13 cellular contexts compared by ENCODE assay signal in the genomic region with DNA sequence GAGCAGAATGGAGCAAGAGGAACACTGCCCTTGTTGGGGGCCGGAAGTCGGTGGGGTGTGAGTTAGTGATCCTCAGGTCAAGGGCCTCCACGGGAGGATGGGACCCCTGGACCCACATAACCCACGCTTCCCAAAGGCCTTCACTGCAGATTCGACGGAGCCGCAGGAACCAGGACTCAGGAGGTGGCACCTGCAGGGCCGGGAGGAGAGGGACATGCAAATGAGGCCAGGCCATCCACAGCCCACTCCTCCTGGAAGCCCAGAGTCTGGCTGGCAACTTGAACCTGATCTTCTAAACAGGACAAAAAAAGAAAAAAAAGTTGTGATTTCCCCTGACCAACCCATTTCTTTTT.
DNase-seq lines count a peak whose midpoint lies in the region; ATAC-seq and TF ChIP-seq lines count a peak whose summit lies in the region.
"Had no signal": no experiment of that assay in that cellular context is flagged by ENCODE, and none has a peak within 500 bp of the region (broad histone marks: within the 10 kb centered on the region; RNA-seq: fewer than 3 reads in every experiment).

No MANE protein-coding gene starts in this region.

- H2AFZ ChIP-seq in SK-N-SH (ENCODE audit: low read depth), result no peak overlapping the region

- H3F3A ChIP-seq in SK-N-SH (replicated peaks; ENCODE audit: insufficient read depth), result peaks cover 45% of the 10 kb centered on the region

- H3K36me3 Mint-ChIP-seq in glutamatergic neuron (ENCODE audit: unreplicated experiment), result peaks cover 17% of the 10 kb centered on the region
- H3K36me3 Mint-ChIP-seq: natural killer cell had no signal

- H3K27ac Mint-ChIP-seq in glutamatergic neuron (ENCODE audit: unreplicated experiment), result no peak overlapping the region
- H3K27ac Mint-ChIP-seq: H9, natural killer cell had no signal

- peaks cover 17% of the 10 kb centered on the region for H3K79me2 ChIP-seq in SK-N-SH (ENCODE audit: insufficient read depth)

- H4K20me1 ChIP-seq in SK-N-SH (ENCODE audit: insufficient read depth), result no peaks in the 10 kb centered on the region

- no peak for TF ChIP-seq RAD21 in SK-N-SH (IDR thresholded peaks at IDR 0.05; ENCODE audit: low read length)

- H3K4me3 ChIP-seq in SK-N-SH (ENCODE audit: low read depth in 2 of 2, low read length in 1 of 2), result no peak overlapping the region
- no peak overlapping the region for H3K4me3 ChIP-seq in brain microvascular endothelial cell (ENCODE audit: low read depth, low read length)
- no peak overlapping the region for H3K4me3 ChIP-seq in mucosa of stomach (ENCODE audit: low read length)
- H3K4me3 ChIP-seq: right atrium auricular region had no signal

- POLR2A ChIA-PET in SK-N-SH (lab: Yijun Ruan, JAX), result no interaction called here

- no peaks in the 10 kb centered on the region for H3K4me1 Mint-ChIP-seq in glutamatergic neuron (ENCODE audit: low read depth, unreplicated experiment)
- H3K4me1 Mint-ChIP-seq: natural killer cell had no signal

- H3K4me2 ChIP-seq in SK-N-SH, result peak overlapping the region; percentile 40

- H3K4me1 ChIP-seq in SK-N-SH (ENCODE audit: control insufficient read depth in 1 of 2, insufficient read depth in 2 of 2, low read depth in 1 of 2, low read length in 1 of 2) (peaks cover 29 to 50% of the 10 kb centered on the region in 2 experiments; a peak in 3 of 4 replicates), mucosa of stomach (ENCODE audit: control insufficient read depth, insufficient read depth, low read length) (peaks cover 59% of the 10 kb centered on the region)

- H3K27ac ChIP-seq in SK-N-SH (ENCODE audit: low read depth in 2 of 2, low read length in 1 of 2), result peak overlapping the region in 1 of 2 experiments; percentile 95; a peak in 2 of 4 replicates
- peak overlapping the region; percentile 88 for H3K27ac ChIP-seq in brain microvascular endothelial cell
- H3K27ac ChIP-seq: right atrium auricular region, VCaP had no signal

- H3K9me3 Mint-ChIP-seq in glutamatergic neuron (ENCODE audit: unreplicated experiment), result peaks cover 12% of the 10 kb centered on the region

- TF ChIP-seq CTCF in SK-N-SH (IDR thresholded peaks at IDR 0.05), result no peak
- TF ChIP-seq CTCF in brain microvascular endothelial cell (IDR thresholded peaks at IDR 0.05; ENCODE audit: low read depth, low read length, missing control alignments), result no peak
- TF ChIP-seq CTCF in glutamatergic neuron (IDR thresholded peaks at IDR 0.05; ENCODE audit: partially characterized antibody, unreplicated experiment), result no peak

- H3K27me3 ChIP-seq in SK-N-SH (ENCODE audit: insufficient read depth) (no peaks in the 10 kb centered on the region), brain microvascular endothelial cell (replicated peaks) (no peaks in the 10 kb centered on the region), mucosa of stomach (ENCODE audit: control insufficient read depth, insufficient read depth, low read length) (no peaks in the 10 kb centered on the region)
- H3K27me3 ChIP-seq: right atrium auricular region had no signal

- H3K9me3 ChIP-seq in SK-N-SH, result peaks cover 13% of the 10 kb centered on the region
- H3K9me3 ChIP-seq in mucosa of stomach (ENCODE audit: control insufficient read depth, low read length), result no peaks in the 10 kb centered on the region

- in situ Hi-C loops in brain microvascular endothelial cell (cut with HindIII; ENCODE audit: low pct_ligation_motif_present, low sequenced_read_pairs), result no loop called here

- H3K9me2 ChIP-seq in SK-N-SH, result no peaks in the 10 kb centered on the region

- DNase-seq in SK-N-SH (no peak), brain microvascular endothelial cell (no peak), DMS153 (lab: John Stamatoyannopoulos, UW) (no peak), glutamatergic neuron (no peak), NCI-H1092 treated with DMSO at 0.1 percent for 48 hours (lab: John Stamatoyannopoulos, UW) (no peak)
- DNase-seq: H9, natural killer cell, NCI-H2171 had no signal

- peaks cover 4% of the 10 kb centered on the region for H3K27me3 Mint-ChIP-seq in glutamatergic neuron (ENCODE audit: unreplicated experiment)

- WGBS in SK-N-SH (ENCODE audit: low lambda C conversion rate), result 82% methylated on average over 8 of the region's 8 CpGs

- CTCF ChIA-PET in SK-N-SH (lab: Yijun Ruan, JAX), result interaction anchor here (1.6 kb wide), 1 partner anchor 11 kb away, joined by 4 read pairs; no protein-coding TSS in a partner anchor

- ATAC-seq in SK-N-SH treated with all-trans-retinoic acid at 6 μM for 48 hours, result no peak
- ATAC-seq in GM18907 (IDR thresholded peaks at IDR 0.05; ENCODE audit: unreplicated experiment), result no peak
- ATAC-seq: natural killer cell had no signal

- TF ChIP-seq EP300 in SK-N-SH (IDR thresholded peaks at IDR 0.05; ENCODE audit: borderline replicate concordance in 1 of 2, low read depth in 1 of 2, low read length in 1 of 2), result no peak

- no peak overlapping the region for H3K4me3 Mint-ChIP-seq in glutamatergic neuron (ENCODE audit: unreplicated experiment)
- H3K4me3 Mint-ChIP-seq: H9, natural killer cell had no signal

- H3K9ac ChIP-seq in SK-N-SH (peak overlapping the region; percentile 67), mucosa of stomach (ENCODE audit: low read length) (peak overlapping the region; percentile 38)

- H3K36me3 ChIP-seq in SK-N-SH (replicated peaks in 1 of 2; ENCODE audit: control insufficient read depth in 1 of 2, insufficient read depth in 2 of 2, low read length in 1 of 2) (peaks cover 0 to 10% of the 10 kb centered on the region in 2 experiments), brain microvascular endothelial cell (replicated peaks) (peaks cover 10% of the 10 kb centered on the region), mucosa of stomach (ENCODE audit: control insufficient read depth, insufficient read depth, low read length) (peaks cover 7% of the 10 kb centered on the region)
- H3K36me3 ChIP-seq: right atrium auricular region had no signal

TF ChIP-seq in SK-N-SH, 30 proteins besides CTCF, POLR2A, EP300 and RAD21:
- TF ChIP-seq YY1 (IDR thresholded peaks at IDR 0.05; ENCODE audit: low read depth) (no peak), SIN3A (IDR thresholded peaks at IDR 0.05; ENCODE audit: borderline replicate concordance, low read depth, low read length) (no peak), NFIC (IDR thresholded peaks at IDR 0.05; ENCODE audit: borderline replicate concordance) (no peak), CHD2 (IDR thresholded peaks at IDR 0.05; ENCODE audit: low read length, partially characterized antibody) (no peak), IRF3 (IDR thresholded peaks at IDR 0.05; ENCODE audit: low read depth, low read length) (no peak)
- TF ChIP-seq, protein P1, sequence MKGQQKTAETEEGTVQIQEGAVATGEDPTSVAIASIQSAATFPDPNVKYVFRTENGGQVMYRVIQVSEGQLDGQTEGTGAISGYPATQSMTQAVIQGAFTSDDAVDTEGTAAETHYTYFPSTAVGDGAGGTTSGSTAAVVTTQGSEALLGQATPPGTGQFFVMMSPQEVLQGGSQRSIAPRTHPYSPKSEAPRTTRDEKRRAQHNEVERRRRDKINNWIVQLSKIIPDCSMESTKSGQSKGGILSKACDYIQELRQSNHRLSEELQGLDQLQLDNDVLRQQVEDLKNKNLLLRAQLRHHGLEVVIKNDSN (IDR thresholded peaks at IDR 0.05; ENCODE audit: borderline replicate concordance, low read depth), result no peak

TF ChIP-seq in SK-N-SH treated with all-trans-retinoic acid at 6 μM for 48 hours, 23 proteins besides CTCF, POLR2A, EP300 and RAD21 (continues in another document):
- TF ChIP-seq, protein P2, sequence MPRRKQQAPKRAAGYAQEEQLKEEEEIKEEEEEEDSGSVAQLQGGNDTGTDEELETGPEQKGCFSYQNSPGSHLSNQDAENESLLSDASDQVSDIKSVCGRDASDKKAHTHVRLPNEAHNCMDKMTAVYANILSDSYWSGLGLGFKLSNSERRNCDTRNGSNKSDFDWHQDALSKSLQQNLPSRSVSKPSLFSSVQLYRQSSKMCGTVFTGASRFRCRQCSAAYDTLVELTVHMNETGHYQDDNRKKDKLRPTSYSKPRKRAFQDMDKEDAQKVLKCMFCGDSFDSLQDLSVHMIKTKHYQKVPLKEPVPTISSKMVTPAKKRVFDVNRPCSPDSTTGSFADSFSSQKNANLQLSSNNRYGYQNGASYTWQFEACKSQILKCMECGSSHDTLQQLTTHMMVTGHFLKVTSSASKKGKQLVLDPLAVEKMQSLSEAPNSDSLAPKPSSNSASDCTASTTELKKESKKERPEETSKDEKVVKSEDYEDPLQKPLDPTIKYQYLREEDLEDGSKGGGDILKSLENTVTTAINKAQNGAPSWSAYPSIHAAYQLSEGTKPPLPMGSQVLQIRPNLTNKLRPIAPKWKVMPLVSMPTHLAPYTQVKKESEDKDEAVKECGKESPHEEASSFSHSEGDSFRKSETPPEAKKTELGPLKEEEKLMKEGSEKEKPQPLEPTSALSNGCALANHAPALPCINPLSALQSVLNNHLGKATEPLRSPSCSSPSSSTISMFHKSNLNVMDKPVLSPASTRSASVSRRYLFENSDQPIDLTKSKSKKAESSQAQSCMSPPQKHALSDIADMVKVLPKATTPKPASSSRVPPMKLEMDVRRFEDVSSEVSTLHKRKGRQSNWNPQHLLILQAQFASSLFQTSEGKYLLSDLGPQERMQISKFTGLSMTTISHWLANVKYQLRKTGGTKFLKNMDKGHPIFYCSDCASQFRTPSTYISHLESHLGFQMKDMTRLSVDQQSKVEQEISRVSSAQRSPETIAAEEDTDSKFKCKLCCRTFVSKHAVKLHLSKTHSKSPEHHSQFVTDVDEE (CRISPR knock-in tag; IDR thresholded peaks at IDR 0.05), result no peak
- no peak for TF ChIP-seq CSDC2 (CRISPR knock-in tag; IDR thresholded peaks at IDR 0.05)
- no peak for TF ChIP-seq SNAI2 (CRISPR knock-in tag; IDR thresholded peaks at IDR 0.05)
- TF ChIP-seq PATZ1 (CRISPR knock-in tag; IDR thresholded peaks at IDR 0.05; ENCODE audit: borderline replicate concordance), result no peak
- TF ChIP-seq ZNF8 (CRISPR knock-in tag; IDR thresholded peaks at IDR 0.05), result no peak
- no peak for TF ChIP-seq TCF4 (CRISPR knock-in tag; IDR thresholded peaks at IDR 0.05; ENCODE audit: borderline replicate concordance)
- no peak for TF ChIP-seq ESRRG (CRISPR knock-in tag; IDR thresholded peaks at IDR 0.05)
- TF ChIP-seq GLIS3 (CRISPR knock-in tag; IDR thresholded peaks at IDR 0.05), result no peak
